In the genomic region with DNA sequence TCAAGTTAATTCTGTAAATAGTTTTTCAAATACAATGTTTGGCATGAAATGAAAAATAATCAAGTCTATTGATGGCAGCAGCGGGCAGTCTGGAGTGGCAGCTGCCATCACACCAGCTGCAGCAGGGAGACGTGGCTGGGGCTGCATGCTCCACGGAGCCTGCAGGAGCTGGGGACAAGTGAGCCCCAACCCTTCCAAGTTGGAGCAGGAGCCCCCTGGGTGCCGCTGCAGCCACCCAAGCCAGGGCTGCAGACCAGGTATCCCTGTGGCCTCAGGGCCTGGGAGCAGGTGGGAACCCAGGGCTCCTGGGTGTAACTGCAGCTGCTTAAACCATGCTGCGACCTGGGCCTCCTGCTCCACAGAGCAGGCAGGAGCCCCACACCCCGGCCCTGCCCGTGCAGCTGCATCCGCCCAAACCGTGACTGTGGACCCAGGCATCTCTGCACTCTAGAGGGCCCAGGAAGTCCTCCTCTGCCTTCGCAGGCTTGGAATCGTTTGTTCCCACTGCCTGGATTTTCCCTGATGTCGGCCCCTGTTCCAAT, we compare ENCODE assay signal across 18 cellular contexts.
DNase-seq lines count a peak whose midpoint lies in the region; ATAC-seq, FAIRE-seq and TF ChIP-seq lines count a peak whose summit lies in the region.
"Had no signal": no experiment of that assay in that cellular context is flagged by ENCODE, and none has a peak within 500 bp of the region (broad histone marks: within the 10 kb centered on the region; RNA-seq: fewer than 3 reads in every experiment).

No MANE protein-coding gene starts in this region.

- H3K14ac ChIP-seq in H1 (ENCODE audit: insufficient read length): no peak overlapping the region

- peak overlapping the region; percentile 11; the same call in 1 of the 2 replicates for H4K8ac ChIP-seq in H1 (ENCODE audit: extremely low read depth, insufficient read depth, low read length)

- H3K27ac Mint-ChIP-seq in stimulated activated memory B cell treated with anti-CD40 and anti-IgM and Interleukin-4, amounts not matched to agents 10 μg/mL and 1 μg/mL and 100 μg/mL, for 72 hours: no peak overlapping the region
- H3K27ac Mint-ChIP-seq: H9 had no signal

- FAIRE-seq in H1 (lab: Jason Lieb, UNC): no peak
- FAIRE-seq: A204.1, G401.6 had no signal

- TF ChIP-seq CTCF in H1 (IDR thresholded peaks at IDR 0.05; ENCODE audit: control extremely low read depth in 1 of 3, insufficient read depth in 1 of 3, low read depth in 1 of 3, low read length in 3 of 3): no peak

- H2BK120ac ChIP-seq in H1 (replicated peaks; ENCODE audit: low read depth, low read length): no peak overlapping the region

- H3K4ac ChIP-seq in H1 (replicated peaks; ENCODE audit: insufficient read length, low read depth, low read length): no peak overlapping the region

- CTCF ChIA-PET in H1 (lab: Charles Lee; ENCODE audit: partially characterized antibody): interaction anchor here (3.2 kb wide), 1 partner anchor 12 kb away, joined by 8 read pairs; no protein-coding TSS in a partner anchor

- H2BK12ac ChIP-seq in H1 (ENCODE audit: low read depth, low read length): no peak overlapping the region

- H3K23me2 ChIP-seq in H1 (ENCODE audit: low read depth, low read length): no peaks in the 10 kb centered on the region

- no peak overlapping the region for H3K4me2 ChIP-seq in H1 (ENCODE audit: insufficient read depth in 1 of 2, low read depth in 2 of 2, low read length in 2 of 2)

- no peak overlapping the region for H4K91ac ChIP-seq in H1 (replicated peaks; ENCODE audit: insufficient read length, low read length)

- no peak for TF ChIP-seq RAD21 in H1 (IDR thresholded peaks at IDR 0.05 in 1 of 2, conservative IDR thresholded peaks at IDR 0.05 in 1 of 2; ENCODE audit: low read depth in 2 of 2, low read length in 2 of 2)

- H3K27me3 Mint-ChIP-seq in stimulated activated memory B cell treated with anti-CD40 and anti-IgM and Interleukin-4, amounts not matched to agents 10 μg/mL and 1 μg/mL and 100 μg/mL, for 72 hours: no peaks in the 10 kb centered on the region

- no peak overlapping the region for H4K5ac ChIP-seq in H1 (ENCODE audit: insufficient read length, low read depth, low read length)

- no peak overlapping the region for H3K9ac ChIP-seq in H1 (replicated peaks in 1 of 4; ENCODE audit: extremely low read depth in 1 of 4, low read depth in 3 of 4, low read length in 3 of 4)

- H4K20me1 ChIP-seq in H1 (replicated peaks in 1 of 2; ENCODE audit: control insufficient read depth in 1 of 2, insufficient read depth in 2 of 2, low read length in 2 of 2): no peaks in the 10 kb centered on the region

- no peak overlapping the region for H3K4me3 Mint-ChIP-seq in stimulated activated memory B cell treated with anti-CD40 and anti-IgM and Interleukin-4, amounts not matched to agents 10 μg/mL and 1 μg/mL and 100 μg/mL, for 72 hours
- H3K4me3 Mint-ChIP-seq: H9 had no signal

- no peaks in the 10 kb centered on the region for H3K36me3 Mint-ChIP-seq in stimulated activated memory B cell treated with anti-CD40 and anti-IgM and Interleukin-4, amounts not matched to agents 10 μg/mL and 1 μg/mL and 100 μg/mL, for 72 hours

- H2BK20ac ChIP-seq in H1 (ENCODE audit: low read length): no peak overlapping the region

- POLR2A ChIA-PET in H1 (lab: Charles Lee; ENCODE audit: partially characterized antibody): no interaction called here

- no peak overlapping the region for H3K27ac ChIP-seq in H1 (ENCODE audit: low read depth, low read length)

- H3K23ac ChIP-seq in H1 (ENCODE audit: insufficient read length): no peak overlapping the region

- H3K79me2 ChIP-seq in H1 (ENCODE audit: control insufficient read depth in 1 of 2, insufficient read depth in 2 of 2, low read length in 2 of 2): no peaks in the 10 kb centered on the region

- no peaks in the 10 kb centered on the region for H3K27me3 ChIP-seq in H1 (replicated peaks in 1 of 4; ENCODE audit: control insufficient read depth in 3 of 4, extremely low read depth in 1 of 4, insufficient read depth in 3 of 4, low read length in 3 of 4)

- no peak for TF ChIP-seq POLR2A in H1 (IDR thresholded peaks at IDR 0.05; ENCODE audit: control extremely low read depth in 1 of 2, low read depth in 2 of 2, low read length in 2 of 2)

- H2AK5ac ChIP-seq in H1 (ENCODE audit: low read depth, low read length): no peak overlapping the region

- H2AFZ ChIP-seq in H1 (ENCODE audit: low read length): no peak overlapping the region

- no peaks in the 10 kb centered on the region for H3K79me1 ChIP-seq in H1 (ENCODE audit: low read depth, low read length)

- H3K4me3 ChIP-seq in H1 (ENCODE audit: extremely low read depth in 1 of 4, insufficient read depth in 2 of 4, low read depth in 3 of 4, low read length in 4 of 4): no peak overlapping the region

- DNase-seq in NCI-H748 (lab: John Stamatoyannopoulos, UW; ENCODE audit: unreplicated experiment) (peak; percentile 65), NCI-H748 treated with DMSO at 0.1 percent for 48 hours (lab: John Stamatoyannopoulos, UW) (no peak), NCI-H146 treated with DMSO at 0.1 percent for 48 hours (lab: John Stamatoyannopoulos, UW; ENCODE audit: unreplicated experiment) (peak; percentile 91), H1 (ENCODE audit: low read depth in 1 of 2, low spot score in 2 of 2) (no peak), HCEC 1CT (no peak)
- DNase-seq: C1 segment of cervical spinal cord, Caco-2, DMS79 treated with DMSO at 0.1 percent for 48 hours, H9, IMR-90, Kasumi-1, NCI-H1105 treated with DMSO at 0.1 percent for 48 hours, NCI-H446 had no signal

- H3K56ac ChIP-seq in H1 (replicated peaks; ENCODE audit: insufficient read length, low read depth, low read length): no peak overlapping the region

- H3K18ac ChIP-seq in H1 (ENCODE audit: extremely low read depth, low read length): no peak overlapping the region

- no peaks in the 10 kb centered on the region for H3K9me3 Mint-ChIP-seq in stimulated activated memory B cell treated with anti-CD40 and anti-IgM and Interleukin-4, amounts not matched to agents 10 μg/mL and 1 μg/mL and 100 μg/mL, for 72 hours
- H3K9me3 Mint-ChIP-seq: H9 had no signal

- H2BK15ac ChIP-seq in H1 (ENCODE audit: low read length): no peak overlapping the region

- peak; percentile 31 for ATAC-seq in stimulated activated memory B cell treated with anti-CD40 and anti-IgM and Interleukin-4, amounts not matched to agents 10 μg/mL and 1 μg/mL and 100 μg/mL, for 72 hours
- ATAC-seq in GM21786 (IDR thresholded peaks at IDR 0.05; ENCODE audit: unreplicated experiment): no peak
- ATAC-seq in HG02973 (IDR thresholded peaks at IDR 0.05; ENCODE audit: unreplicated experiment): no peak

- no peaks in the 10 kb centered on the region; a peak in 1 of 7 replicates for H3K4me1 ChIP-seq in H1 (replicated peaks in 1 of 4; ENCODE audit: control insufficient read depth in 3 of 4, insufficient read depth in 4 of 4, low read length in 3 of 4)
- H3K4me1 ChIP-seq: Caco-2 had no signal

- H3K9me3 ChIP-seq in H1 (ENCODE audit: insufficient read depth in 2 of 2, low read depth in 1 of 2, low read length in 1 of 2): no peaks in the 10 kb centered on the region
- H3K9me3 ChIP-seq: Caco-2 had no signal

- no peak overlapping the region for H2BK5ac ChIP-seq in H1 (ENCODE audit: low read depth, low read length)

- no peak for TF ChIP-seq EP300 in H1 (IDR thresholded peaks at IDR 0.05; ENCODE audit: borderline replicate concordance in 1 of 2, low read depth in 2 of 2, low read length in 2 of 2)

- no peaks in the 10 kb centered on the region for H3K36me3 ChIP-seq in H1 (ENCODE audit: control insufficient read depth in 2 of 4, insufficient read depth in 4 of 4, low read length in 3 of 4)

- 85% methylated on average over 8 of the region's 12 CpGs; no CpG with 5 or more reads in 1 of the 2 experiments for WGBS in H1 (ENCODE audit: extremely low coverage in 1 of 2, insufficient coverage in 1 of 2, insufficient read length in 1 of 2, insufficient replicate concordance in 2 of 2, low coverage in 1 of 2, low lambda C conversion rate in 2 of 2, missing lambda C conversion rate in 1 of 2), 2 experiments

- no peaks in the 10 kb centered on the region for H3K4me1 Mint-ChIP-seq in stimulated activated memory B cell treated with anti-CD40 and anti-IgM and Interleukin-4, amounts not matched to agents 10 μg/mL and 1 μg/mL and 100 μg/mL, for 72 hours

TF ChIP-seq in H1, 55 proteins besides CTCF, POLR2A, EP300 and RAD21 (continues in another document):
- TF ChIP-seq SIRT6 (IDR thresholded peaks at IDR 0.05; ENCODE audit: low read length): no peak
- TF ChIP-seq TBP (IDR thresholded peaks at IDR 0.05; ENCODE audit: low read depth, low read length): no peak
- no peak for TF ChIP-seq TCF12 (IDR thresholded peaks at IDR 0.05; ENCODE audit: low read depth, low read length)
- TF ChIP-seq BCL11A (IDR thresholded peaks at IDR 0.05; ENCODE audit: low read depth in 2 of 2, low read length in 2 of 2): no peak
- TF ChIP-seq POU5F1 (IDR thresholded peaks at IDR 0.05; ENCODE audit: low read depth, low read length): no peak
- no peak for TF ChIP-seq FOSL1 (IDR thresholded peaks at IDR 0.05; ENCODE audit: insufficient read depth, low read depth, low read length)
- no peak for TF ChIP-seq SIX5 (IDR thresholded peaks at IDR 0.05; ENCODE audit: low read depth, low read length)
- no peak for TF ChIP-seq KDM4A (IDR thresholded peaks at IDR 0.05; ENCODE audit: low read depth, low read length, severe bottlenecking)
- TF ChIP-seq YY1 (IDR thresholded peaks at IDR 0.05; ENCODE audit: low read depth, low read length): no peak
- no peak for TF ChIP-seq CBX5 (IDR thresholded peaks at IDR 0.05; ENCODE audit: low read depth, low read length)
- TF ChIP-seq BACH1 (IDR thresholded peaks at IDR 0.05; ENCODE audit: low read length): no peak

Comparison
In these comparisons a context has a peak if more than half of its experiments do, and no peak if none do; other contexts are left out.
1. DNase-seq: peak in NCI-H748 (single experiment) and NCI-H146 treated with DMSO at 0.1 percent for 48 hours (single experiment); none in NCI-H748 treated with DMSO at 0.1 percent for 48 hours (single experiment), H1 (0 of 2) and HCEC 1CT (single experiment).